1 cellular context compared by ENCODE assay signal in genomic region chr16:54954220-54954619, GRCh38.
TF ChIP-seq lines count a peak whose summit lies in the region.

No MANE protein-coding gene starts in this region.

TF ChIP-seq in K562, 482 proteins besides CTCF, POLR2A, EP300 and RAD21:
- no peak for TF ChIP-seq MGA (IDR thresholded peaks at IDR 0.05)
- no peak for TF ChIP-seq HDAC6 (IDR thresholded peaks at IDR 0.05; ENCODE audit: low read depth, low read length)
- peak; percentile 13; the same call in 1 of the 2 replicates for TF ChIP-seq VEZF1 (CRISPR knock-in tag; IDR thresholded peaks at IDR 0.05)
- TF ChIP-seq GABPA (tag; conservative IDR thresholded peaks at IDR 0.05; ENCODE audit: low read depth), result peak; percentile 82
- peak; percentile 84 for TF ChIP-seq TFE3 (CRISPR knock-in tag; IDR thresholded peaks at IDR 0.05)
- no peak for TF ChIP-seq ID3 (CRISPR knock-in tag; IDR thresholded peaks at IDR 0.05)
- no peak for TF ChIP-seq ID3 (tag; IDR thresholded peaks at IDR 0.05)
- no peak for TF ChIP-seq ZBTB9 (CRISPR knock-in tag; IDR thresholded peaks at IDR 0.05)
- 0 out of 2 replicates have a peak, but pooled peaks have one; percentile 20 for TF ChIP-seq NFIC (IDR thresholded peaks at IDR 0.05)
TF ChIP-seq in K562: peak in this region for 4.
